7 cellular contexts compared by ENCODE assay signal in the genomic region with DNA sequence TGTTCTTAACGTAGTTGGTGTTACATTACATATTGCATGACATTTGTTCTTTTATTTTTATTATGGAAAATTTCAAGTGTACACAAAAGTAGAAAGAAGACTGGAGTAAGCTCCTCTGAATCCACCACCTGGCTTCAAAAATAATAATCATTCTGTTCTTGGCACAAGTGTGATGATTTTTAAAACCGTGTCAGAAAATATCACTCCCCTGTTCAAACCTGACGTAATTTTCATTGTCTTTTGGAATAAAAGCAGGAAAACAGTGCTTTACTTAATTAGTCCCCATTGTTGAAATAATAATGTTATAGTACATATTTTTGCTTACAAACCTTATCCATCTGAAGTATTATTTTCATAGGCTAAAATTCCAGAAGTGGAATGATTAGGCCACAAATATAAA. TPM values are rescaled to one million over a fixed set of nuclear protein-coding genes. Genes with fewer than 3 reads are reported as not detected.
"Had no signal": no experiment of that assay in that cellular context is flagged by ENCODE, and none has a peak within 500 bp of the region (broad histone marks: within the 10 kb centered on the region; RNA-seq: fewer than 3 reads in every experiment).

No MANE protein-coding gene starts in this region.

- DNase-seq: IMR-90 had no signal

- H3K27ac ChIP-seq: HL-60 had no signal

- H3K4me3 ChIP-seq: K562 had no signal

- FAIRE-seq: HepG2, HTR-8/SVneo, K562 had no signal

RNA-seq across cellular contexts. Expression of a gene that starts 41.3 kb away (rescaled TPM):
- total RNA-seq: HepG2, HT1080, IMR-90, K562 had no signal
- polyA plus RNA-seq: HepG2, IgD-negative memory B cell, IMR-90, K562 had no signal
